In the genomic region with DNA sequence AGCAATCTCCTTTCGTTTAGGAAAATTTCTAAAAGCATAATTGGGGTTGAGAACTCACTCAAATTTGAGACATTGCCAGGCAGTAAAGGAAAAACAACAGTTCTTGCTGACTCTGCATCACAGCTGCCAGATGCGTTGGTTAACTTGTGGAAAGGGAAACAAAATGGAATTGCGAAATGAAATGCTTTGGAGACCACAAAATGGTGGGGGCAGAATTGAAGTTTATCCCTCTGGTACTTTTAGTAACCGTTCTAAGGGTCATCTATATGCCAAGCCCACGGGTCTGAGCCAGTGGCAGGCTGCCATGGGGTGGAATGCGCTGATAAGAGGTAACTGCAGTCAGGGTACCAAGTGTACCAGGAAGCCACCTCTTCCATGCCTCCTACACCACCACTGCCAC, we compare ENCODE assay signal across 12 cellular contexts. TPM values are rescaled to one million over a fixed set of nuclear protein-coding genes. Genes with fewer than 3 reads are reported as not detected.
A peak's percentile ranks its signal among the peaks of the same experiment; 100 is the strongest.
DNase-seq lines count a peak whose midpoint lies in the region; ATAC-seq, FAIRE-seq and TF ChIP-seq lines count a peak whose summit lies in the region.
"Had no signal": no experiment of that assay in that cellular context is flagged by ENCODE, and none has a peak within 500 bp of the region (broad histone marks: within the 10 kb centered on the region; RNA-seq: fewer than 3 reads in every experiment).

No MANE protein-coding gene starts in this region.

- no peak for ATAC-seq in natural killer cell treated with Interleukin-12 subunit alpha and Interleukin-12 subunit beta and Interleukin-15 and Interleukin-18, amount 100 ng/mL, for 72 hours
- ATAC-seq in GM18861 (IDR thresholded peaks at IDR 0.05; ENCODE audit: unreplicated experiment) = no peak

- no peaks in the 10 kb centered on the region for H3K4me1 Mint-ChIP-seq in natural killer cell treated with Interleukin-12 subunit alpha and Interleukin-12 subunit beta and Interleukin-15 and Interleukin-18, amount 100 ng/mL, for 72 hours (ENCODE audit: low read depth in 2 of 2)

- H3K4me1 ChIP-seq in endothelial cell of umbilical vein (ENCODE audit: control insufficient read depth, extremely low read depth, insufficient read depth, low read length) = no peaks in the 10 kb centered on the region
- peaks cover 3 to 7% of the 10 kb centered on the region in 2 donors for H3K4me1 ChIP-seq in muscle layer of duodenum (ENCODE audit: control insufficient read depth in 1 of 2, insufficient read depth in 2 of 2, low read length in 2 of 2)
- H3K4me1 ChIP-seq: BLaER1 had no signal

- H3K36me3 Mint-ChIP-seq in natural killer cell treated with Interleukin-12 subunit alpha and Interleukin-12 subunit beta and Interleukin-15 and Interleukin-18, amount 100 ng/mL, for 72 hours = no peaks in the 10 kb centered on the region

- no peak overlapping the region for H3K4me3 ChIP-seq in endothelial cell of umbilical vein (replicated peaks in 1 of 3; ENCODE audit: insufficient read depth in 1 of 3, low read depth in 1 of 3, low read length in 3 of 3)
- no peak overlapping the region for H3K4me3 ChIP-seq in muscle layer of duodenum (ENCODE audit: low read depth in 1 of 2, low read length in 2 of 2)
- H3K4me3 ChIP-seq: BLaER1, cardiac muscle cell had no signal

- no peak overlapping the region for H3K4me2 ChIP-seq in endothelial cell of umbilical vein (ENCODE audit: insufficient read depth, low read length)
- H3K4me2 ChIP-seq: BLaER1 had no signal

- dilution Hi-C loops in endothelial cell of umbilical vein (cut with MboI; ENCODE audit: extremely low pct_ligation_motif_present, low sequenced_read_pairs) = no loop called here

- H3K9me1 ChIP-seq in endothelial cell of umbilical vein (replicated peaks; ENCODE audit: control insufficient read depth, extremely low read depth, insufficient read depth, low read length) = no peaks in the 10 kb centered on the region

- H3K36me3 ChIP-seq in endothelial cell of umbilical vein (ENCODE audit: control insufficient read depth in 2 of 2, extremely low read depth in 1 of 2, insufficient read depth in 2 of 2, low read length in 2 of 2) (no peaks in the 10 kb centered on the region), muscle layer of duodenum (ENCODE audit: control insufficient read depth in 1 of 2, insufficient read depth in 2 of 2, low read length in 2 of 2) (no peaks in the 10 kb centered on the region)
- H3K36me3 ChIP-seq: BLaER1, cardiac muscle cell, neutrophil had no signal

- H3K27ac ChIP-seq in endothelial cell of umbilical vein (ENCODE audit: insufficient read depth, low read depth, low read length) = no peak overlapping the region
- H3K27ac ChIP-seq in muscle layer of duodenum (ENCODE audit: low read length) = peak overlapping the region; percentile 35
- H3K27ac ChIP-seq: BLaER1, cardiac muscle cell, neutrophil had no signal

- BruUV-seq in endothelial cell of umbilical vein (replicated peaks; lab: Mats Ljungman, UMichigan) = no TSS peak

- H3K27ac Mint-ChIP-seq in natural killer cell treated with Interleukin-12 subunit alpha and Interleukin-12 subunit beta and Interleukin-15 and Interleukin-18, amount 100 ng/mL, for 72 hours = no peak overlapping the region
- H3K27ac Mint-ChIP-seq: T-helper 2 cell treated with Interferon-gamma antibody and Interleukin-4, amounts not matched to agents 5 μg/mL and 100 μg/mL, for 36 hours had no signal

- TF ChIP-seq CTCF in endothelial cell of umbilical vein (IDR thresholded peaks at IDR 0.05; ENCODE audit: extremely low read depth in 1 of 2, insufficient read depth in 1 of 2, low read depth in 1 of 2, low read length in 2 of 2) = no peak

- H3K27me3 Mint-ChIP-seq in natural killer cell treated with Interleukin-12 subunit alpha and Interleukin-12 subunit beta and Interleukin-15 and Interleukin-18, amount 100 ng/mL, for 72 hours = peaks cover 0 to 3% of the 10 kb centered on the region in 2 donors

- no peak for TF ChIP-seq POLR2A in endothelial cell of umbilical vein (IDR thresholded peaks at IDR 0.05; ENCODE audit: low read depth, low read length)

- no peak overlapping the region for H3K4me3 Mint-ChIP-seq in natural killer cell treated with Interleukin-12 subunit alpha and Interleukin-12 subunit beta and Interleukin-15 and Interleukin-18, amount 100 ng/mL, for 72 hours
- H3K4me3 Mint-ChIP-seq: T-helper 2 cell treated with Interferon-gamma antibody and Interleukin-4, amounts not matched to agents 5 μg/mL and 100 μg/mL, for 36 hours had no signal

- H4K20me1 ChIP-seq in endothelial cell of umbilical vein (replicated peaks; ENCODE audit: control insufficient read depth, extremely low read depth, insufficient read depth, low read length) = no peaks in the 10 kb centered on the region
- H4K20me1 ChIP-seq: BLaER1 had no signal

- no peaks in the 10 kb centered on the region for H3K79me2 ChIP-seq in endothelial cell of umbilical vein (ENCODE audit: control insufficient read depth, insufficient read depth, low read length)

- H3K9ac ChIP-seq in endothelial cell of umbilical vein (replicated peaks; ENCODE audit: extremely low read depth, insufficient read depth, low read length) = no peak overlapping the region
- H3K9ac ChIP-seq: BLaER1 had no signal

- CTCF ChIA-PET in endothelial cell of umbilical vein (lab: Charles Lee) = interaction anchor here (1.0 to 1.3 kb wide), 2 partner anchors 28 to 49 kb away, joined by 3 read pairs; a partner anchor contains a TSS

- no peaks in the 10 kb centered on the region for H3K9me3 Mint-ChIP-seq in natural killer cell treated with Interleukin-12 subunit alpha and Interleukin-12 subunit beta and Interleukin-15 and Interleukin-18, amount 100 ng/mL, for 72 hours
- H3K9me3 Mint-ChIP-seq: T-helper 2 cell treated with Interferon-gamma antibody and Interleukin-4, amounts not matched to agents 5 μg/mL and 100 μg/mL, for 36 hours had no signal

- intact Hi-C loops in endothelial cell of umbilical vein (cut with micrococcal nuclease) = no loop called here

- H3K27me3 ChIP-seq in endothelial cell of umbilical vein (ENCODE audit: control insufficient read depth in 2 of 2, insufficient read depth in 2 of 2, low read length in 2 of 2) (peaks cover 1 to 3% of the 10 kb centered on the region in 2 experiments), muscle layer of duodenum (ENCODE audit: low read depth, low read length) (no peaks in the 10 kb centered on the region)
- H3K27me3 ChIP-seq: BLaER1, cardiac muscle cell, neutrophil had no signal

- DNase-seq in SKM-1 treated with dmso at 0.1 percent for 144 hours (lab: John Stamatoyannopoulos, UW; ENCODE audit: unreplicated experiment) (peak; percentile 44), SKM-1 (lab: John Stamatoyannopoulos, UW; ENCODE audit: unreplicated experiment) (no peak), endothelial cell of umbilical vein (ENCODE audit: low read depth, low spot score) (no peak), NCI-H774 (lab: John Stamatoyannopoulos, UW) (no peak), islet precursor cell (no peak)
- no peak for DNase-seq in natural killer cell treated with Interleukin-12 subunit alpha and Interleukin-12 subunit beta and Interleukin-15 and Interleukin-18, amount 100 ng/mL, for 72 hours (ENCODE audit: low spot score)

- POLR2A ChIA-PET in endothelial cell of umbilical vein (lab: Charles Lee) = no interaction called here

- no peak overlapping the region for H2AFZ ChIP-seq in endothelial cell of umbilical vein (ENCODE audit: low read depth, low read length)

- peak; percentile 35 for FAIRE-seq in endothelial cell of umbilical vein (lab: Jason Lieb, UNC)

- H3K9me3 ChIP-seq in endothelial cell of umbilical vein (replicated peaks; ENCODE audit: control insufficient read depth, insufficient read depth, low read length) = no peaks in the 10 kb centered on the region
- no peaks in the 10 kb centered on the region for H3K9me3 ChIP-seq in muscle layer of duodenum (ENCODE audit: control insufficient read depth in 1 of 2, low read length in 2 of 2)
- H3K9me3 ChIP-seq: neutrophil had no signal

TF ChIP-seq in endothelial cell of umbilical vein, 7 proteins besides CTCF, POLR2A, EP300 and RAD21:
- no peak for TF ChIP-seq POLR2AphosphoS5 (IDR thresholded peaks at IDR 0.05; ENCODE audit: insufficient read depth, low read depth, low read length)
- TF ChIP-seq, protein P1, sequence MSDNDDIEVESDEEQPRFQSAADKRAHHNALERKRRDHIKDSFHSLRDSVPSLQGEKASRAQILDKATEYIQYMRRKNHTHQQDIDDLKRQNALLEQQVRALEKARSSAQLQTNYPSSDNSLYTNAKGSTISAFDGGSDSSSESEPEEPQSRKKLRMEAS (IDR thresholded peaks at IDR 0.05; ENCODE audit: insufficient read depth, insufficient read length) = no peak
- no peak for TF ChIP-seq MYC (IDR thresholded peaks at IDR 0.05; ENCODE audit: low read depth, low read length)
- TF ChIP-seq GATA2 (IDR thresholded peaks at IDR 0.05; ENCODE audit: insufficient read depth, insufficient read length, low read depth, low read length) = no peak
- TF ChIP-seq FOS (IDR thresholded peaks at IDR 0.05; ENCODE audit: borderline replicate concordance, insufficient read depth, low read length) = no peak
- no peak for TF ChIP-seq JUN (IDR thresholded peaks at IDR 0.05; ENCODE audit: borderline replicate concordance, insufficient read depth, insufficient read length, low read depth)
- no peak for TF ChIP-seq EZH2 (IDR thresholded peaks at IDR 0.05; ENCODE audit: borderline replicate concordance, low read depth, low read length, severe bottlenecking)

RNA-seq across cellular contexts. Expression of a gene that starts 28.6 kb away (rescaled TPM):
- total RNA-seq in endothelial cell of umbilical vein = 1.5 TPM in 1 of 2 replicates, not detected in the other
- 0.22 and 0.35 TPM in 2 replicates for polyA plus RNA-seq in endothelial cell of umbilical vein
- polyA plus RNA-seq in endothelial cell of umbilical vein (2011; cell fraction: cytosol; rRNA removed) = 0.20 and 0.26 TPM in 2 replicates
- polyA plus RNA-seq in endothelial cell of umbilical vein (2011; cell fraction: nucleus; rRNA removed) = 0.38 TPM in 1 of 2 replicates, not detected in the other
- polyA plus RNA-seq in endothelial cell of umbilical vein (2012) = 0.15 and 0.37 TPM in 2 replicates
- 0.87 TPM in 1 of 2 replicates, not detected in the other for polyA minus RNA-seq in endothelial cell of umbilical vein
- not detected for polyA minus RNA-seq in endothelial cell of umbilical vein (2011; cell fraction: cytosol; rRNA and poly(A)+ RNA removed)
- polyA minus RNA-seq in endothelial cell of umbilical vein (2011; cell fraction: nucleus; rRNA and poly(A)+ RNA removed) = 0.10 TPM in 1 of 2 replicates, not detected in the other
- under 1 TPM in 1 of 2 donors, not detected in 1; 0.38 TPM for total RNA-seq in natural killer cell treated with Interleukin-12 subunit alpha and Interleukin-12 subunit beta and Interleukin-15 and Interleukin-18, amount 100 ng/mL, for 72 hours
